9 cellular contexts compared by ENCODE assay signal in genomic region chr18:904135-905090, GRCh38. TPM values are rescaled to one million over a fixed set of nuclear protein-coding genes. Genes with fewer than 3 reads are reported as not detected.
DNase-seq lines count a peak whose midpoint lies in the region; ATAC-seq and TF ChIP-seq lines count a peak whose summit lies in the region.
"Had no signal": no experiment of that assay in that cellular context is flagged by ENCODE, and none has a peak within 500 bp of the region (broad histone marks: within the 10 kb centered on the region; RNA-seq: fewer than 3 reads in every experiment).

TSS of gene ADCYAP1 (plus strand) at chr18:904871. CDS start at chr18:905387, 516 bp downstream.

- H3K4me1 ChIP-seq in endodermal cell (ENCODE audit: control insufficient read depth, insufficient read depth, low read length) = peaks cover 5% of the 10 kb centered on the region
- H3K4me1 ChIP-seq in psoas muscle = peaks cover 22% of the 10 kb centered on the region

- H3K36me3 ChIP-seq in endodermal cell (ENCODE audit: control insufficient read depth, insufficient read depth, low read length) = no peaks in the 10 kb centered on the region
- no peaks in the 10 kb centered on the region for H3K36me3 ChIP-seq in psoas muscle (ENCODE audit: insufficient read depth in 1 of 2, low read depth in 1 of 2)

- peak within 1 kb of the TSS; percentile 27 to 59 for H3K4me3 Mint-ChIP-seq in activated T-cell treated with anti-CD3 and anti-CD28 coated beads, Interleukin-2, amount 50 U/mL, for 72 hours
- H3K4me3 Mint-ChIP-seq in endodermal cell = peak within 1 kb of the TSS; percentile 52

- H3K4me3 ChIP-seq in endodermal cell (ENCODE audit: low read length) = peak within 1 kb of the TSS; percentile 0
- H3K4me3 ChIP-seq in psoas muscle = no peak within 1 kb of the TSS

- peaks cover 0 to 1% of the 10 kb centered on the region in 2 donors for H3K36me3 Mint-ChIP-seq in activated T-cell treated with anti-CD3 and anti-CD28 coated beads, Interleukin-2, amount 50 U/mL, for 72 hours (ENCODE audit: insufficient read depth in 2 of 2)
- no peaks in the 10 kb centered on the region for H3K36me3 Mint-ChIP-seq in endodermal cell (ENCODE audit: low read depth)

- peaks cover 16% of the 10 kb centered on the region for H3K4me1 Mint-ChIP-seq in activated T-cell treated with anti-CD3 and anti-CD28 coated beads, Interleukin-2, amount 50 U/mL, for 72 hours (ENCODE audit: low read depth)
- peaks cover 19% of the 10 kb centered on the region for H3K4me1 Mint-ChIP-seq in endodermal cell

- H3K27ac ChIP-seq in endodermal cell (ENCODE audit: low read depth, low read length) (no peak within 1 kb of the TSS), psoas muscle (no peak within 1 kb of the TSS)

- peaks cover 4% of the 10 kb centered on the region for H3K9me3 ChIP-seq in endodermal cell (ENCODE audit: control insufficient read depth, low read length)
- H3K9me3 ChIP-seq in psoas muscle = no peaks in the 10 kb centered on the region

- TF ChIP-seq CTCF in endodermal cell (conservative IDR thresholded peaks at IDR 0.05) = peak; percentile 48
- TF ChIP-seq CTCF in psoas muscle (IDR thresholded peaks at IDR 0.05) = no peak

- peaks cover 68% of the 10 kb centered on the region for H3K27me3 Mint-ChIP-seq in activated T-cell treated with anti-CD3 and anti-CD28 coated beads, Interleukin-2, amount 50 U/mL, for 72 hours (ENCODE audit: low read depth)
- peaks cover 99% of the 10 kb centered on the region for H3K27me3 Mint-ChIP-seq in endodermal cell (ENCODE audit: insufficient read depth)

- ATAC-seq in activated T-cell treated with anti-CD3 and anti-CD28 coated beads, Interleukin-2, amount 50 U/mL, for 72 hours (replicated peaks in 1 of 2) = no peak
- ATAC-seq in stimulated activated naive CD8-positive, alpha-beta T cell treated with anti-CD3 and anti-CD28 coated beads, Interleukin-15, Interleukin-2, amounts not matched to agents 100 U/mL and 50 U/mL, for 24 hours = no peak
- ATAC-seq in psoas muscle = no peak

- intact Hi-C loops in psoas muscle (cut with DNase I) = no loop called here

- H3K27me3 ChIP-seq in endodermal cell (ENCODE audit: control insufficient read depth, insufficient read depth, low read length, poor library complexity, severe bottlenecking) = peaks cover 100% of the 10 kb centered on the region
- H3K27me3 ChIP-seq in psoas muscle (ENCODE audit: insufficient read depth in 3 of 3, low read length in 2 of 3) = peaks cover 0 to 87% (median 39%) of the 10 kb centered on the region in 3 donors

- no peak within 1 kb of the TSS for H3K27ac Mint-ChIP-seq in activated T-cell treated with anti-CD3 and anti-CD28 coated beads, Interleukin-2, amount 50 U/mL, for 72 hours
- H3K27ac Mint-ChIP-seq in endodermal cell = no peak within 1 kb of the TSS

- no peak within 1 kb of the TSS for H3K9ac ChIP-seq in endodermal cell (ENCODE audit: extremely low read depth, low read length, poor library complexity, severe bottlenecking)

- no peak for DNase-seq in activated T-cell treated with anti-CD3 and anti-CD28 coated beads, Interleukin-2, amount 50 U/mL, for 72 hours
- DNase-seq in activated T-cell treated with anti-CD3 and anti-CD28 coated beads, Interleukin-2, amount 50 U/mL, for 1 hour = no peak
- DNase-seq in NCI-H510A treated with DMSO at 0.1 percent for 48 hours (lab: John Stamatoyannopoulos, UW) = peak; percentile 60
- peak; percentile 85 for DNase-seq in endodermal cell
- peak; percentile 4 for DNase-seq in stimulated activated naive CD8-positive, alpha-beta T cell treated with anti-CD3 and anti-CD28 coated beads, Interleukin-15, Interleukin-2, amounts not matched to agents 100 U/mL and 50 U/mL, for 24 hours
- DNase-seq in psoas muscle = no peak
- DNase-seq in GM19240 (ENCODE audit: insufficient read length, low spot score) = no peak
- no peak for DNase-seq in amygdala (lab: John Stamatoyannopoulos, UW)

- peaks cover 0 to 1% of the 10 kb centered on the region in 2 donors for H3K9me3 Mint-ChIP-seq in activated T-cell treated with anti-CD3 and anti-CD28 coated beads, Interleukin-2, amount 50 U/mL, for 72 hours
- peaks cover 2% of the 10 kb centered on the region for H3K9me3 Mint-ChIP-seq in endodermal cell

- 7 to 14% methylated on average over 21 to 52 of the region's 52 CpGs for WGBS in endodermal cell (ENCODE audit: insufficient coverage in 1 of 2, insufficient read length in 1 of 2), 2 experiments
- 4 to 5% (median 5%) methylated on average over 52 of the region's 52 CpGs for WGBS in psoas muscle, 3 donors

RNA-seq across cellular contexts. Expression of gene ADCYAP1, which starts in this region (rescaled TPM):
- total RNA-seq in activated T-cell treated with anti-CD3 and anti-CD28 coated beads, Interleukin-2, amount 50 U/mL, for 72 hours = not detected
- total RNA-seq in endodermal cell (not detected), psoas muscle (under 1 TPM in 1 of 4 donors, not detected in 3; 0.21 TPM)
- 10.5 TPM for polyA plus RNA-seq in endodermal cell (2013, experiment 1 of 2)
- 8.6 TPM for polyA plus RNA-seq in endodermal cell (2013, experiment 2 of 2)
- under 1 TPM; 0.03 to 0.07 (median 0.04) TPM for polyA plus RNA-seq in psoas muscle
- total RNA-seq: epithelial cell of proximal tubule had no signal

Comparison
In these comparisons a context has a peak if more than half of its experiments do, and no peak if none do; other contexts are left out.
1. DNase-seq: peak in NCI-H510A treated with DMSO at 0.1 percent for 48 hours (single experiment), endodermal cell (single experiment) and stimulated activated naive CD8-positive, alpha-beta T cell treated with anti-CD3 and anti-CD28 coated beads, Interleukin-15, Interleukin-2, amounts not matched to agents 100 U/mL and 50 U/mL, for 24 hours (single experiment); none in activated T-cell treated with anti-CD3 and anti-CD28 coated beads, Interleukin-2, amount 50 U/mL, for 72 hours (0 of 2), activated T-cell treated with anti-CD3 and anti-CD28 coated beads, Interleukin-2, amount 50 U/mL, for 1 hour (single experiment), psoas muscle (0 of 2), GM19240 (single experiment) and amygdala (0 of 56).